ENCODE assay signal across 7 cellular contexts in genomic region chr2:27583390-27583915, GRCh38. TPM values are rescaled to one million over a fixed set of nuclear protein-coding genes. Genes with fewer than 3 reads are reported as not detected.
DNase-seq lines count a peak whose midpoint lies in the region; ATAC-seq and TF ChIP-seq lines count a peak whose summit lies in the region.

No MANE protein-coding gene starts in this region.

- peak overlapping the region; percentile 60 for H3K27ac ChIP-seq in effector memory CD4-positive, alpha-beta T cell (ENCODE audit: insufficient read depth, low read length, poor library complexity, severe bottlenecking)

- intact Hi-C loops in natural killer cell (cut with micrococcal nuclease) = loop anchor here (1.0 to 2.0 kb wide), 2 partner anchors 10 to 45 kb away; partner anchors contain the start of genes CCDC121 and GPN1

- DNase-seq in OCI-M1 (lab: John Stamatoyannopoulos, UW) (peak; percentile 54), natural killer cell (no peak), SIG-M5 treated with dmso at 0.1 percent for 504 hours (lab: John Stamatoyannopoulos, UW; ENCODE audit: unreplicated experiment) (no peak), pons (ENCODE audit: low spot score) (no peak)
- no peak for DNase-seq in effector memory CD4-positive, alpha-beta T cell

- peaks cover 28% of the 10 kb centered on the region for H3K4me1 ChIP-seq in effector memory CD4-positive, alpha-beta T cell (ENCODE audit: control insufficient read depth, insufficient read depth, low read length, poor library complexity, severe bottlenecking)

- H3K27me3 ChIP-seq in effector memory CD4-positive, alpha-beta T cell (replicated peaks; ENCODE audit: control insufficient read depth, insufficient read depth, low read length, poor library complexity, severe bottlenecking) = no peaks in the 10 kb centered on the region

- H3K27ac Mint-ChIP-seq in natural killer cell = peak overlapping the region; percentile 83 to 95

- peak overlapping the region; percentile 55 for H3K4me3 ChIP-seq in effector memory CD4-positive, alpha-beta T cell (ENCODE audit: insufficient read depth, low read depth, low read length, poor library complexity, severe bottlenecking)

- ATAC-seq in GM19328 (IDR thresholded peaks at IDR 0.05; ENCODE audit: unreplicated experiment) (peak; percentile 6), natural killer cell (peak; percentile 16 to 25 (median 19)), GM18861 (IDR thresholded peaks at IDR 0.05; ENCODE audit: unreplicated experiment) (no peak)

- peaks cover 49 to 53% of the 10 kb centered on the region in 2 donors for H3K4me1 Mint-ChIP-seq in natural killer cell

- H3K36me3 ChIP-seq in effector memory CD4-positive, alpha-beta T cell (ENCODE audit: control insufficient read depth, insufficient read depth, low read length) = no peaks in the 10 kb centered on the region

- H3K4me3 Mint-ChIP-seq in natural killer cell = peak overlapping the region; percentile 96

- peaks cover 16 to 25% of the 10 kb centered on the region in 2 donors for H3K27me3 Mint-ChIP-seq in natural killer cell (ENCODE audit: low read depth in 2 of 2)

- no peaks in the 10 kb centered on the region for H3K9me3 Mint-ChIP-seq in natural killer cell

- H3K9me3 ChIP-seq in effector memory CD4-positive, alpha-beta T cell (ENCODE audit: control insufficient read depth, low read length) = no peaks in the 10 kb centered on the region

- H3K36me3 Mint-ChIP-seq in natural killer cell = no peaks in the 10 kb centered on the region

- TF ChIP-seq CTCF in natural killer cell (IDR thresholded peaks at IDR 0.05) = no peak

RNA-seq across cellular contexts. Expression of gene ZNF512, which starts 0.6 kb away (rescaled TPM):
- 10 to 100 TPM; 26.5 to 40.9 (median 30.6) TPM for total RNA-seq in natural killer cell

RNA-seq across cellular contexts. Expression of gene CCDC121, which starts 45.4 kb away (rescaled TPM):
- under 1 TPM; 0.25 to 0.58 (median 0.42) TPM for total RNA-seq in natural killer cell

RNA-seq across cellular contexts. Expression of gene GPN1, which starts 45.4 kb away (rescaled TPM):
- total RNA-seq in natural killer cell = 10 to 100 TPM; 31.5 to 36.1 (median 34.9) TPM
